In the genomic region with DNA sequence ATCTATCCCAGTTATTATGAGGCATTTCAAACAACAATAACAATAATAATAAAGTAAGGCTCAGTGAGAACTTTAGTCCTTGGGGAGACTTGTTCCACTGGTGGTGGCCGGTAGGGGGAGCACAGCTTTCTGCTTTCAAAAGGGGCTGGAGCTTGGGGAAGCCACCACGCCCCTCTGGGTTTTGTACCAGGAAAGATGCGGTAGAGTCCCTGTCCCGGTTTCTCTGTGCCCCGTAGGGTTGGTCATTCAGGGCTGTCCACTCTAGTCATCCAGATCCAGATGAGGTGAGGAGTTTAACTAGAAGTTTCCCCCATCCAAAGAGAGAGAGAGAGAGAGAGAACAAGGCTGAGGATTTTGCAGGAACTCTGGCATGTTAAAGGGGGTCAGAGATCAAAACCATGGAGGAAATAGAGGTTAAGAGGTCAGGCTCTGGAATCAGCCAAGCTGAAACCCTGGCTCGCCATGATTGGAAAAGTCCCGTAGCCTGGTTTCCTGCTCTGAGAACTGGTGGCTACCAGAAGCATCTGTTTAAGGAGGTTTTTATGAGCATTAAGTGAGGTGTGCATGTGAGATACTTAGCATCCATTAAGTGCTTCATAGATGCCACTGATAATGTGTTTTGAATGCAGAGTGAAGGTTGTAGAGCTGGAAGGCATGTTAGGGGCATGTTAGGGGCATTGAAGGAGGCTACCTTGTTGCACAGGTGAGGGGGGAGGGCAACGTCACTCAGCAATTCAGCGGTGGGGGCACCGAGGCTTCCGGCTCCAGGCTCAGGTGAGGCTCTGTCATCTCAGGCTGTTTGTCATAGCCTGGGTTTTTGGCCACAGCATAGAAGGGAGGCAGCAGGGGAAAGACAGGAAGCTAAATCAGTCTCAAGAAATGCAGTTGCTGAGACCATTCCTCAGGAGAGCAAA, we compare ENCODE assay signal across 1 cellular context.
TF ChIP-seq lines count a peak whose summit lies in the region.

No MANE protein-coding gene starts in this region.

TF ChIP-seq in H1, 55 proteins besides CTCF, POLR2A, EP300 and RAD21 (continued from another document):
- TF ChIP-seq CHD7 (IDR thresholded peaks at IDR 0.05; ENCODE audit: insufficient replicate concordance, low read length), result no peak
